In genomic region chr1:6137758-6138157, GRCh38 we compare ENCODE assay signal across 1 cellular context.
TF ChIP-seq lines count a peak whose summit lies in the region.

No MANE protein-coding gene starts in this region.

TF ChIP-seq in WTC11, 78 proteins besides CTCF, POLR2A, EP300 and RAD21 (continued from another document):
- TF ChIP-seq ZNF281 (CRISPR knock-in tag; IDR thresholded peaks at IDR 0.05) = no peak
- TF ChIP-seq STAT6 (CRISPR knock-in tag; conservative IDR thresholded peaks at IDR 0.05; ENCODE audit: low read depth) = no peak
- TF ChIP-seq E2F4 (CRISPR knock-in tag; IDR thresholded peaks at IDR 0.05; ENCODE audit: borderline replicate concordance, low read depth) = no peak
- TF ChIP-seq ZNF532 (CRISPR knock-in tag; IDR thresholded peaks at IDR 0.05; ENCODE audit: borderline replicate concordance) = no peak
- no peak for TF ChIP-seq JAZF1 (CRISPR knock-in tag; IDR thresholded peaks at IDR 0.05)
- no peak for TF ChIP-seq GABPB1 (CRISPR knock-in tag; IDR thresholded peaks at IDR 0.05)
- no peak for TF ChIP-seq TP53 (CRISPR knock-in tag; IDR thresholded peaks at IDR 0.05)
- TF ChIP-seq CREM (CRISPR knock-in tag; IDR thresholded peaks at IDR 0.05) = no peak
- TF ChIP-seq NR1H2 (CRISPR knock-in tag; IDR thresholded peaks at IDR 0.05) = no peak
- TF ChIP-seq ZNF138 (CRISPR knock-in tag; conservative IDR thresholded peaks at IDR 0.05) = no peak
